ENCODE assay signal across 23 cellular contexts in the genomic region with DNA sequence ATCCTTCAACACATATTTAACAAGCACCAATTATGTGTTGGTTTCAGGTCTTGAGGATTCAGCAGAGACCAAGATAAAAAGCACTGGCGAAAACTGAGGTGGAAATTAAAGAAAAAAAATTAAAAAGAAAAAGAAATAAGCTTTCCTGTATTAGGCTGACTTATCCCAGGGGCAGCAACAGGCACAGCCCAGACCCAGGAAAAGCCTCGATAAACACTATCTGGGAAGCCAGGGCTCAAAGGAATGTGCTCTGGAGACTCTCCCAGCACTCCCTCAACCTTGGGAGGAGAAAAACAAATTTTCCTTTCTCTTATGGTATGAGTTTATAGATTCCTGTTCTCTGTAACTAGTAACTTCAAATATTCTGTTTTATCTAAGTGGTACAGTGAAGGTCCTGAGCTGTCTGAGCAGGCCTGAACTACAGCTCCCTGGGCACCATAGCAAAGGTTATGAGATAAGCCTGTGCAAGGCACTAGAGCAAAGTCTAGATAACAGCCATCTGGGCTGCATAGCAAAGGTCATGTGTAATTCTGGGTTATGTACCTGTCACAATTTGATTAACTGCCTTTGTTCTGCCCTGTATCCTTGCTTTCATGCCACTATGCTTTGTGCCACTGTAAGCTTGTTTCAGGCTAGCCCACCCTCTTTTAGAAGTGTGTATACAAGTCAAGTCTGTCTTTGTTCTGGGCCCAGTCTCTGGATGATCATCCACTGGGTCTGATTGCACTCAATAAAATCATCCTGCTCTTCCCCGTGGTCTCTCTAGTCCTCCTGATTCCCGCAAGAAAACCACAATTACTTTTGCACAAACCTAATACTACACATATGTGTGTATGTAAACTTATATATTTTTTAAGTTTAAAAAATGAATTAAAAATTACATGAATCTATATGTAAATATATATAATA. TPM values are rescaled to one million over a fixed set of nuclear protein-coding genes. Genes with fewer than 3 reads are reported as not detected.
"Had no signal": no experiment of that assay in that cellular context is flagged by ENCODE, and none has a peak within 500 bp of the region (broad histone marks: within the 10 kb centered on the region; RNA-seq: fewer than 3 reads in every experiment).

No MANE protein-coding gene starts in this region.

- H3K36me3 ChIP-seq: cardiac muscle cell, left lung, sigmoid colon, stomach, upper lobe of right lung had no signal

- H3K4me1 Mint-ChIP-seq: endodermal cell, nephron had no signal

- H3K27ac ChIP-seq: cardiac muscle cell, left lung, psoas muscle, sigmoid colon, testis, upper lobe of right lung had no signal

- H3K4me1 ChIP-seq: left lung, psoas muscle, sigmoid colon, testis had no signal

- H3K27me3 ChIP-seq: cardiac muscle cell, dorsolateral prefrontal cortex, left lung, sigmoid colon, stomach, testis, upper lobe of right lung had no signal

- H3K36me3 Mint-ChIP-seq: activated naive CD4-positive, alpha-beta T cell treated with anti-CD3 and anti-CD28 coated beads, Interleukin-2, amount 10 ng/mL, durations not matched to agents 7 days and 5 days had no signal

- ATAC-seq: activated CD8-positive, alpha-beta memory T cell treated with anti-CD3 and anti-CD28 coated beads, Interleukin-2, amount 10 ng/mL, durations not matched to agents 7 days and 5 days; left lung; psoas muscle; upper lobe of right lung had no signal

- H3K27ac Mint-ChIP-seq: activated CD4-positive, alpha-beta memory T cell treated with anti-CD3 and anti-CD28 coated beads for 36 hours; activated CD8-positive, alpha-beta memory T cell treated with anti-CD3 and anti-CD28 coated beads, Interleukin-2, amount 10 ng/mL, durations not matched to agents 7 days and 5 days; activated naive CD4-positive, alpha-beta T cell treated with anti-CD3 and anti-CD28 coated beads, Interleukin-2, amount 10 ng/mL, durations not matched to agents 7 days and 5 days; endodermal cell; nephron had no signal

- H3K4me3 ChIP-seq: cardiac muscle cell, dorsolateral prefrontal cortex, left lung, psoas muscle, sigmoid colon, stomach, testis, upper lobe of right lung had no signal

- H3K9me3 ChIP-seq: testis had no signal

- FAIRE-seq: frontal cortex, islet of Langerhans had no signal

- DNase-seq: activated CD4-positive, alpha-beta memory T cell treated with anti-CD3 and anti-CD28 coated beads for 36 hours; activated CD8-positive, alpha-beta memory T cell treated with anti-CD3 and anti-CD28 coated beads, Interleukin-2, amount 10 ng/mL, durations not matched to agents 7 days and 5 days; activated naive CD4-positive, alpha-beta T cell treated with anti-CD3 and anti-CD28 coated beads, Interleukin-2, amount 10 ng/mL, durations not matched to agents 7 days and 5 days; activated T-cell treated with anti-CD3 and anti-CD28 coated beads, Interleukin-2, amount 50 U/mL, for 1 hour; dorsolateral prefrontal cortex; endodermal cell; head of caudate nucleus; left lung; nucleus accumbens; psoas muscle; sigmoid colon; stimulated activated CD4-positive, alpha-beta T cell treated with anti-CD3 and anti-CD28 coated beads, Interleukin-1b, Interleukin-23, amount 100 ng/mL, for 48 hours; stomach; T-helper 1 cell; T1000; testis; upper lobe of right lung had no signal

- H3K4me3 Mint-ChIP-seq: activated CD4-positive, alpha-beta memory T cell treated with anti-CD3 and anti-CD28 coated beads for 36 hours; activated CD8-positive, alpha-beta memory T cell treated with anti-CD3 and anti-CD28 coated beads, Interleukin-2, amount 10 ng/mL, durations not matched to agents 7 days and 5 days; activated naive CD4-positive, alpha-beta T cell treated with anti-CD3 and anti-CD28 coated beads, Interleukin-2, amount 10 ng/mL, durations not matched to agents 7 days and 5 days; endodermal cell; nephron had no signal

- H3K27me3 Mint-ChIP-seq: activated CD4-positive, alpha-beta memory T cell treated with anti-CD3 and anti-CD28 coated beads for 36 hours; activated CD8-positive, alpha-beta memory T cell treated with anti-CD3 and anti-CD28 coated beads, Interleukin-2, amount 10 ng/mL, durations not matched to agents 7 days and 5 days; activated naive CD4-positive, alpha-beta T cell treated with anti-CD3 and anti-CD28 coated beads, Interleukin-2, amount 10 ng/mL, durations not matched to agents 7 days and 5 days had no signal

RNA-seq across cellular contexts. Expression of gene IL22RA2, which starts 54.0 kb away (rescaled TPM):
- total RNA-seq: activated CD4-positive, alpha-beta memory T cell treated with anti-CD3 and anti-CD28 coated beads for 36 hours; activated CD8-positive, alpha-beta memory T cell treated with anti-CD3 and anti-CD28 coated beads, Interleukin-2, amount 10 ng/mL, durations not matched to agents 7 days and 5 days; cardiac muscle cell; dorsolateral prefrontal cortex; endodermal cell; epithelial cell of proximal tubule; frontal cortex; left lung; mesenteric fat pad; psoas muscle; sigmoid colon; stomach; testis; upper lobe of right lung had no signal
- polyA plus RNA-seq: cardiac muscle cell, psoas muscle had no signal
